In the genomic region with DNA sequence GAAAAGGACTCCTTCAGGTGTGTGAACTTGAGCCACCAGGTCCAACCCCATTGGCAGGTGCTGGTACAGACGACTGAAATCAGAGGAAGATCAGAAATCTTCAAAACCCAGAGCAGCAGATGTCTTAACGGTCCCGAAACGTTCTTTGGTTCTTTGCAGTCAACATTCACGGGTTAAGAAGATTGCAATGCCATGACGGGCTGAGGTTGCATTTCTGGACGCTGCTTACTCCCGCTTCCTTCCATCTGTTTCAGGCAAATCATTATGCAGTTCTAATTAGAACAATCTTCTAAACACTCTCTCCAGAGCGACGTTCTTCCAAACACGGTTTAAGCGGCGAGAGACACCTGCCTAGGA, we compare ENCODE assay signal across 9 cellular contexts. TPM values are rescaled to one million over a fixed set of nuclear protein-coding genes. Genes with fewer than 3 reads are reported as not detected.
DNase-seq lines count a peak whose midpoint lies in the region; ATAC-seq and TF ChIP-seq lines count a peak whose summit lies in the region.
"Had no signal": no experiment of that assay in that cellular context is flagged by ENCODE, and none has a peak within 500 bp of the region (broad histone marks: within the 10 kb centered on the region; RNA-seq: fewer than 3 reads in every experiment).

No MANE protein-coding gene starts in this region.

- no peaks in the 10 kb centered on the region for H3K9me3 Mint-ChIP-seq in MCF 10A (ENCODE audit: unreplicated experiment)
- H3K9me3 Mint-ChIP-seq in naive thymus-derived CD4-positive, alpha-beta T cell = peaks cover 0 to 23% (median 4%) of the 10 kb centered on the region in 11 donors

- peak overlapping the region; percentile 80 for H3K4me3 ChIP-seq in HUES48 (ENCODE audit: low read depth, low read length)
- peak overlapping the region; percentile 34 to 53 (median 44) for H3K4me3 ChIP-seq in stomach
- H3K4me3 ChIP-seq in naive thymus-derived CD4-positive, alpha-beta T cell (ENCODE audit: low read length) = no peak overlapping the region

- no peaks in the 10 kb centered on the region for H3K9me3 ChIP-seq in HUES48 (ENCODE audit: control insufficient read depth, insufficient read depth, low read length)
- H3K9me3 ChIP-seq in stomach = no peaks in the 10 kb centered on the region
- no peaks in the 10 kb centered on the region for H3K9me3 ChIP-seq in naive thymus-derived CD4-positive, alpha-beta T cell (ENCODE audit: control insufficient read depth in 2 of 3, low read length in 3 of 3)

- H3K36me3 ChIP-seq in HUES48 (ENCODE audit: control insufficient read depth, insufficient read depth, low read length) (no peaks in the 10 kb centered on the region), stomach (no peaks in the 10 kb centered on the region)
- H3K36me3 ChIP-seq in naive thymus-derived CD4-positive, alpha-beta T cell (ENCODE audit: control insufficient read depth in 2 of 3, insufficient read depth in 3 of 3, low read length in 3 of 3) = no peaks in the 10 kb centered on the region

- TF ChIP-seq EP300 in stomach (IDR thresholded peaks at IDR 0.05) = no peak

- no peaks in the 10 kb centered on the region for H3K36me3 Mint-ChIP-seq in MCF 10A (ENCODE audit: insufficient read depth, unreplicated experiment)
- peaks cover 0 to 13% (median 0%) of the 10 kb centered on the region in 5 donors for H3K36me3 Mint-ChIP-seq in naive thymus-derived CD4-positive, alpha-beta T cell

- CTCF ChIA-PET in MCF 10A (lab: Yijun Ruan, JAX) = no interaction called here
- CTCF ChIA-PET in naive thymus-derived CD4-positive, alpha-beta T cell (lab: Charles Lee) = no interaction called here

- POLR2A ChIA-PET in MCF 10A (lab: Yijun Ruan, JAX) = no interaction called here
- POLR2A ChIA-PET in naive thymus-derived CD4-positive, alpha-beta T cell (lab: Charles Lee) = no interaction called here

- H3K4me1 Mint-ChIP-seq in MCF 10A (ENCODE audit: insufficient read depth, unreplicated experiment) = peaks cover 7% of the 10 kb centered on the region
- H3K4me1 Mint-ChIP-seq in naive thymus-derived CD4-positive, alpha-beta T cell = no peaks in the 10 kb centered on the region

- H3K4me1 ChIP-seq in HUES48 (ENCODE audit: control insufficient read depth, insufficient read depth, low read length) (0 out of 2 replicates have a peak, but pooled peaks cover 4% of the 10 kb centered on the region), stomach (peaks cover 3 to 14% (median 10%) of the 10 kb centered on the region in 4 donors)
- no peaks in the 10 kb centered on the region for H3K4me1 ChIP-seq in naive thymus-derived CD4-positive, alpha-beta T cell (ENCODE audit: control insufficient read depth in 2 of 2, insufficient read depth in 2 of 2, low read length in 2 of 2)

- no peak overlapping the region for H3K27ac ChIP-seq in HUES48 (ENCODE audit: low read depth, low read length)
- H3K27ac ChIP-seq in stomach = no peak overlapping the region
- H3K27ac ChIP-seq in naive thymus-derived CD4-positive, alpha-beta T cell (ENCODE audit: low read depth, low read length) = no peak overlapping the region

- H3K9ac ChIP-seq in HUES48 (ENCODE audit: low read depth, low read length) = peak overlapping the region; percentile 27

- TF ChIP-seq POLR2A in stomach (IDR thresholded peaks at IDR 0.05) = no peak

- peak overlapping the region; percentile 48 for H3K4me3 Mint-ChIP-seq in MCF 10A (ENCODE audit: unreplicated experiment)
- H3K4me3 Mint-ChIP-seq in naive thymus-derived CD4-positive, alpha-beta T cell = no peak overlapping the region

- BruUV-seq in MCF 10A (replicated peaks; lab: Mats Ljungman, UMichigan) = no TSS peak

- no peak for TF ChIP-seq CTCF in MCF 10A (IDR thresholded peaks at IDR 0.05; ENCODE audit: unreplicated experiment)
- no peak for TF ChIP-seq CTCF in stomach (IDR thresholded peaks at IDR 0.05)

- DNase-seq in MCF 10A (ENCODE audit: unreplicated experiment) = no peak
- DNase-seq in iris pigment epithelial cell (ENCODE audit: low read depth) = peak; percentile 6
- DNase-seq in stomach = no peak
- DNase-seq in naive thymus-derived CD4-positive, alpha-beta T cell = no peak
- no peak for DNase-seq in nucleus accumbens (lab: John Stamatoyannopoulos, UW)
- no peak for DNase-seq in NCI-H1105 treated with DMSO at 0.1 percent for 48 hours (lab: John Stamatoyannopoulos, UW)
- DNase-seq in stimulated activated CD4-positive, alpha-beta T cell treated with anti-CD3 and anti-CD28 coated beads, Interleukin-2, amount 100 ng/mL, for 48 hours = no peak

- 3 to 13% (median 6%) methylated on average over 13 of the region's 13 CpGs for WGBS in stomach, 5 donors

- peaks cover 39% of the 10 kb centered on the region for H3K27me3 ChIP-seq in HUES48 (ENCODE audit: control insufficient read depth, insufficient read depth, low read length)
- peaks cover 0 to 32% (median 15%) of the 10 kb centered on the region in 3 donors for H3K27me3 ChIP-seq in stomach
- no peaks in the 10 kb centered on the region for H3K27me3 ChIP-seq in naive thymus-derived CD4-positive, alpha-beta T cell (ENCODE audit: control insufficient read depth in 2 of 2, insufficient read depth in 2 of 2, low read length in 2 of 2)

- peaks cover 100% of the 10 kb centered on the region for H3K27me3 Mint-ChIP-seq in MCF 10A (ENCODE audit: insufficient read depth, unreplicated experiment)
- H3K27me3 Mint-ChIP-seq in naive thymus-derived CD4-positive, alpha-beta T cell = peaks cover 13 to 28% (median 18%) of the 10 kb centered on the region in 5 donors

- intact Hi-C loops in MCF 10A (cut with micrococcal nuclease) (no loop called here), stomach (cut with DNase I; ENCODE audit: low total_unique reads) (no loop called here)
- intact Hi-C loops in naive thymus-derived CD4-positive, alpha-beta T cell (cut with micrococcal nuclease) = no loop called here

- no peak for ATAC-seq in naive thymus-derived CD4-positive, alpha-beta T cell

- H3K27ac Mint-ChIP-seq in MCF 10A (ENCODE audit: low read depth, unreplicated experiment) = no peak overlapping the region
- no peak overlapping the region for H3K27ac Mint-ChIP-seq in naive thymus-derived CD4-positive, alpha-beta T cell

RNA-seq across cellular contexts. Expression of a gene that starts 0.5 kb away (rescaled TPM):
- total RNA-seq in MCF 10A (2022) (not detected in 2 replicates), stomach (1 to 10 TPM in 1 of 5 donors, under 1 TPM in 1, not detected in 3; 0.29 to 6.8 TPM)
- polyA plus RNA-seq in stomach = under 1 TPM in 2 of 3 donors, not detected in 1; 0.06 to 0.18 TPM
- not detected for total RNA-seq in naive thymus-derived CD4-positive, alpha-beta T cell
- polyA plus RNA-seq in naive thymus-derived CD4-positive, alpha-beta T cell = not detected
- polyA plus RNA-seq: liver had no signal
